ENCODE assay signal across 8 cellular contexts in genomic region chr2:17879137-17879912, GRCh38. TPM values are rescaled to one million over a fixed set of nuclear protein-coding genes. Genes with fewer than 3 reads are reported as not detected.
DNase-seq lines count a peak whose midpoint lies in the region; ATAC-seq, FAIRE-seq and TF ChIP-seq lines count a peak whose summit lies in the region.

No MANE protein-coding gene starts in this region.

- TF ChIP-seq POLR2A in esophagus squamous epithelium (IDR thresholded peaks at IDR 0.05): no peak

- TF ChIP-seq CTCF in BJ (IDR thresholded peaks at IDR 0.05; ENCODE audit: insufficient read depth, low read depth, low read length) (peak; percentile 43), LNCAP (IDR thresholded peaks at IDR 0.05) (peak; percentile 41; the same call in 1 of the 2 replicates), esophagus squamous epithelium (IDR thresholded peaks at IDR 0.05) (peak in 3 of 6 experiments; percentile 21 to 43 (median 28))

- H3K27me3 Mint-ChIP-seq in T-cell: peaks cover 55 to 62% of the 10 kb centered on the region in 2 donors

- FAIRE-seq in GM19239 (lab: Jason Lieb, UNC): no peak

- POLR2A ChIA-PET in BJ (lab: Charles Lee) (no interaction called here), T-cell (lab: Charles Lee) (no interaction called here)

- H3K27ac ChIP-seq in esophagus squamous epithelium: peak overlapping the region; percentile 55 to 83 (median 74)

- intact Hi-C loops in esophagus squamous epithelium (cut with DNase I): no loop called here

- H3K36me3 ChIP-seq in BJ (ENCODE audit: control insufficient read depth, insufficient read depth, low read length) (no peaks in the 10 kb centered on the region), esophagus squamous epithelium (no peaks in the 10 kb centered on the region)

- H3K27ac Mint-ChIP-seq in T-cell: no peak overlapping the region

- 0 to 1% methylated on average over 11 to 17 of the region's 49 CpGs for WGBS in esophagus squamous epithelium, 2 donors

- CTCF ChIA-PET in BJ (lab: Yijun Ruan, JAX): interaction anchor here (1.2 to 3.2 kb wide), 4 partner anchors 19 to 270 kb away, joined by 4 to 10 read pairs (median 4); no protein-coding TSS in a partner anchor
- CTCF ChIA-PET in T-cell (lab: Charles Lee): no interaction called here

- peaks cover 18% of the 10 kb centered on the region for H3K27me3 ChIP-seq in BJ (ENCODE audit: control insufficient read depth, insufficient read depth, low read length)
- H3K27me3 ChIP-seq in esophagus squamous epithelium: peaks cover 0 to 55% (median 0%) of the 10 kb centered on the region in 4 donors

- H3K4me3 ChIP-seq in BJ (ENCODE audit: low read depth, low read length) (peak overlapping the region; percentile 67), esophagus squamous epithelium (peak overlapping the region; percentile 53 to 73 (median 70))

- peaks cover 0 to 4% (median 2%) of the 10 kb centered on the region in 3 donors for H3K9me3 Mint-ChIP-seq in T-cell

- no peaks in the 10 kb centered on the region for H3K36me3 Mint-ChIP-seq in T-cell

- DNase-seq in BJ (ENCODE audit: low read depth) (no peak), GM19239 (ENCODE audit: insufficient read length, low spot score) (peak; percentile 35), T-cell (no peak), esophagus squamous epithelium (lab: John Stamatoyannopoulos, UW) (no peak), myocyte (ENCODE audit: low read depth) (peak; percentile 67), GDM1 (lab: John Stamatoyannopoulos, UW) (no peak)

- ATAC-seq in T-cell (replicated peaks in 1 of 4): no peak
- ATAC-seq in HG03520 (IDR thresholded peaks at IDR 0.05; ENCODE audit: unreplicated experiment): no peak

- H3K4me3 Mint-ChIP-seq in T-cell: peak overlapping the region; percentile 54 to 68 (median 55)

- peaks cover 19 to 20% (median 19%) of the 10 kb centered on the region in 3 donors for H3K4me1 Mint-ChIP-seq in T-cell

- H3K9me3 ChIP-seq in esophagus squamous epithelium: no peaks in the 10 kb centered on the region

- H3K4me1 ChIP-seq in esophagus squamous epithelium: peaks cover 10 to 34% (median 19%) of the 10 kb centered on the region in 3 donors

RNA-seq across cellular contexts. Expression of gene KCNS3, which starts 0.9 kb away (rescaled TPM):
- polyA plus RNA-seq in BJ (2011; rRNA removed): 4.3 and 4.9 TPM in 2 replicates
- polyA minus RNA-seq in BJ (2011; rRNA and poly(A)+ RNA removed): 3.6 and 4.3 TPM in 2 replicates
- under 1 TPM in 1 of 5 donors, not detected in 4; 0.22 TPM for total RNA-seq in T-cell
- 10 to 100 TPM in 3 of 4 donors, 1 to 10 TPM in 1; 8.6 to 33.5 (median 21.5) TPM for total RNA-seq in esophagus squamous epithelium
- total RNA-seq in myocyte: 8.8 and 18.0 TPM in 2 replicates
- polyA plus RNA-seq in myocyte (2012): 8.2 TPM

Comparison
In these comparisons a context has a peak if more than half of its experiments do, and no peak if none do; other contexts are left out.
1. DNase-seq: peak in GM19239 (single experiment) and myocyte (single experiment); none in BJ (single experiment), T-cell (0 of 34), esophagus squamous epithelium (single experiment) and GDM1 (single experiment).